Comparison of ENCODE assay signal across 9 cellular contexts in genomic region chr1:22184892-22185612, GRCh38. TPM values are rescaled to one million over a fixed set of nuclear protein-coding genes. Genes with fewer than 3 reads are reported as not detected.
DNase-seq lines count a peak whose midpoint lies in the region; ATAC-seq and TF ChIP-seq lines count a peak whose summit lies in the region.
"Had no signal": no experiment of that assay in that cellular context is flagged by ENCODE, and none has a peak within 500 bp of the region (broad histone marks: within the 10 kb centered on the region; RNA-seq: fewer than 3 reads in every experiment).

No MANE protein-coding gene starts in this region.

- H3K79me2 ChIP-seq in SK-N-SH (ENCODE audit: insufficient read depth) = no peaks in the 10 kb centered on the region

- H3K4me1 ChIP-seq in SK-N-SH (ENCODE audit: control insufficient read depth in 1 of 2, insufficient read depth in 2 of 2, low read depth in 1 of 2, low read length in 1 of 2) (no peaks in the 10 kb centered on the region), stomach (no peaks in the 10 kb centered on the region), heart left ventricle (no peaks in the 10 kb centered on the region)
- H3K4me1 ChIP-seq: right atrium auricular region had no signal

- H3K4me3 ChIP-seq in SK-N-SH (ENCODE audit: low read depth in 2 of 2, low read length in 1 of 2) = no peak overlapping the region
- H3K4me3 ChIP-seq in stomach = no peak overlapping the region
- H3K4me3 ChIP-seq in heart left ventricle = no peak overlapping the region
- H3K4me3 ChIP-seq: right atrium auricular region had no signal

- H3K9me2 ChIP-seq in SK-N-SH = no peaks in the 10 kb centered on the region

- H3F3A ChIP-seq in SK-N-SH (replicated peaks; ENCODE audit: insufficient read depth) = no peaks in the 10 kb centered on the region

- intact Hi-C loops in stomach (cut with DNase I; ENCODE audit: low total_unique reads) (no loop called here), heart left ventricle (cut with DNase I) (no loop called here)

- no peak for TF ChIP-seq RAD21 in SK-N-SH (IDR thresholded peaks at IDR 0.05; ENCODE audit: low read length)

- H3K9ac ChIP-seq in SK-N-SH = no peak overlapping the region

- no peaks in the 10 kb centered on the region for H4K20me1 ChIP-seq in SK-N-SH (ENCODE audit: insufficient read depth)

- DNase-seq in SK-N-SH = peak; percentile 40
- peak; percentile 41 to 47 for DNase-seq in NCI-H446 (lab: John Stamatoyannopoulos, UW)
- DNase-seq in ecto neural progenitor cell (ENCODE audit: low spot score) = peak; percentile 66
- peak; percentile 29 for DNase-seq in stomach
- no peak for DNase-seq in GM10266 (ENCODE audit: extremely low spot score)
- no peak for DNase-seq in heart left ventricle

- ATAC-seq in SK-N-SH treated with all-trans-retinoic acid at 6 μM for 48 hours = no peak
- ATAC-seq in GM18511 (IDR thresholded peaks at IDR 0.05; ENCODE audit: unreplicated experiment) = no peak
- no peak for ATAC-seq in heart left ventricle

- H3K9me3 ChIP-seq in SK-N-SH (no peaks in the 10 kb centered on the region), stomach (no peaks in the 10 kb centered on the region), heart left ventricle (no peaks in the 10 kb centered on the region)
- H3K9me3 ChIP-seq: right atrium auricular region had no signal

- no peak for TF ChIP-seq EP300 in SK-N-SH (IDR thresholded peaks at IDR 0.05; ENCODE audit: borderline replicate concordance in 1 of 2, low read depth in 1 of 2, low read length in 1 of 2)
- TF ChIP-seq EP300 in stomach (IDR thresholded peaks at IDR 0.05) = no peak

- TF ChIP-seq CTCF in SK-N-SH (IDR thresholded peaks at IDR 0.05) (no peak), stomach (IDR thresholded peaks at IDR 0.05) (no peak), GM10266 (IDR thresholded peaks at IDR 0.05; ENCODE audit: control insufficient read depth, insufficient read depth, low read depth, missing control alignments) (no peak), heart left ventricle (IDR thresholded peaks at IDR 0.05) (no peak)

- H3K36me3 ChIP-seq in SK-N-SH (replicated peaks in 1 of 2; ENCODE audit: control insufficient read depth in 1 of 2, insufficient read depth in 2 of 2, low read length in 1 of 2) = no peaks in the 10 kb centered on the region
- no peaks in the 10 kb centered on the region for H3K36me3 ChIP-seq in stomach
- H3K36me3 ChIP-seq in heart left ventricle = no peaks in the 10 kb centered on the region
- H3K36me3 ChIP-seq: right atrium auricular region had no signal

- H2AFZ ChIP-seq in SK-N-SH (ENCODE audit: low read depth) = no peak overlapping the region

- CTCF ChIA-PET in SK-N-SH (lab: Yijun Ruan, JAX) = interaction anchor here (1.3 kb wide), 1 partner anchor 17 kb away, joined by 3 read pairs; no protein-coding TSS in a partner anchor

- no peak overlapping the region for H3K4me2 ChIP-seq in SK-N-SH

- POLR2A ChIA-PET in SK-N-SH (lab: Yijun Ruan, JAX) = no interaction called here

- no peak overlapping the region for H3K27ac ChIP-seq in SK-N-SH (ENCODE audit: low read depth in 2 of 2, low read length in 1 of 2)
- no peak overlapping the region for H3K27ac ChIP-seq in stomach
- H3K27ac ChIP-seq in heart left ventricle = no peak overlapping the region
- H3K27ac ChIP-seq: right atrium auricular region had no signal

- TF ChIP-seq POLR2A in stomach (IDR thresholded peaks at IDR 0.05) (no peak), heart left ventricle (IDR thresholded peaks at IDR 0.05) (no peak)

- WGBS in SK-N-SH (ENCODE audit: low lambda C conversion rate) = 49% methylated on average over 18 of the region's 21 CpGs
- WGBS in stomach, 5 donors = 39 to 48% (median 41%) methylated on average over 14 to 21 of the region's 21 CpGs
- 34 to 54% (median 40%) methylated on average over 12 to 21 of the region's 21 CpGs for WGBS in heart left ventricle, 4 donors

- H3K27me3 ChIP-seq in SK-N-SH (ENCODE audit: insufficient read depth) = peaks cover 5% of the 10 kb centered on the region; the same call in 1 of the 2 replicates
- peaks cover 0 to 48% (median 0%) of the 10 kb centered on the region in 3 donors for H3K27me3 ChIP-seq in stomach
- H3K27me3 ChIP-seq in heart left ventricle = peaks cover 0 to 58% (median 8%) of the 10 kb centered on the region in 9 donors
- H3K27me3 ChIP-seq: right atrium auricular region had no signal

TF ChIP-seq in SK-N-SH, 30 proteins besides CTCF, POLR2A, EP300 and RAD21 (continues in another document):
- TF ChIP-seq POLR2AphosphoS5 (IDR thresholded peaks at IDR 0.05; ENCODE audit: low read depth, low read length) (no peak), RCOR1 (IDR thresholded peaks at IDR 0.05; ENCODE audit: low read length) (no peak), GATA2 (CRISPR knock-in tag; IDR thresholded peaks at IDR 0.05) (no peak), GABPA (IDR thresholded peaks at IDR 0.05; ENCODE audit: low read depth) (no peak), MXI1 (IDR thresholded peaks at IDR 0.05; ENCODE audit: low read depth, low read length) (no peak), IRF3 (IDR thresholded peaks at IDR 0.05; ENCODE audit: low read depth, low read length) (no peak), RFX5 (IDR thresholded peaks at IDR 0.05; ENCODE audit: low read length) (no peak), FOXJ3 (CRISPR knock-in tag; IDR thresholded peaks at IDR 0.05) (no peak), NRF1 (IDR thresholded peaks at IDR 0.05; ENCODE audit: low read depth, low read length) (no peak)

TF ChIP-seq in SK-N-SH treated with all-trans-retinoic acid at 6 μM for 48 hours, 23 proteins besides CTCF, POLR2A, EP300 and RAD21:
- TF ChIP-seq CSDC2 (CRISPR knock-in tag; IDR thresholded peaks at IDR 0.05) = no peak
- TF ChIP-seq, protein P1, sequence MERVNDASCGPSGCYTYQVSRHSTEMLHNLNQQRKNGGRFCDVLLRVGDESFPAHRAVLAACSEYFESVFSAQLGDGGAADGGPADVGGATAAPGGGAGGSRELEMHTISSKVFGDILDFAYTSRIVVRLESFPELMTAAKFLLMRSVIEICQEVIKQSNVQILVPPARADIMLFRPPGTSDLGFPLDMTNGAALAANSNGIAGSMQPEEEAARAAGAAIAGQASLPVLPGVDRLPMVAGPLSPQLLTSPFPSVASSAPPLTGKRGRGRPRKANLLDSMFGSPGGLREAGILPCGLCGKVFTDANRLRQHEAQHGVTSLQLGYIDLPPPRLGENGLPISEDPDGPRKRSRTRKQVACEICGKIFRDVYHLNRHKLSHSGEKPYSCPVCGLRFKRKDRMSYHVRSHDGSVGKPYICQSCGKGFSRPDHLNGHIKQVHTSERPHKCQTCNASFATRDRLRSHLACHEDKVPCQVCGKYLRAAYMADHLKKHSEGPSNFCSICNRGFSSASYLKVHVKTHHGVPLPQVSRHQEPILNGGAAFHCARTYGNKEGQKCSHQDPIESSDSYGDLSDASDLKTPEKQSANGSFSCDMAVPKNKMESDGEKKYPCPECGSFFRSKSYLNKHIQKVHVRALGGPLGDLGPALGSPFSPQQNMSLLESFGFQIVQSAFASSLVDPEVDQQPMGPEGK (CRISPR knock-in tag; IDR thresholded peaks at IDR 0.05; ENCODE audit: borderline replicate concordance) = no peak
- no peak for TF ChIP-seq GLIS3 (CRISPR knock-in tag; IDR thresholded peaks at IDR 0.05)
- no peak for TF ChIP-seq BACH2 (CRISPR knock-in tag; IDR thresholded peaks at IDR 0.05; ENCODE audit: borderline replicate concordance)
- no peak for TF ChIP-seq ARNTL (CRISPR knock-in tag; IDR thresholded peaks at IDR 0.05; ENCODE audit: borderline replicate concordance, low read depth)
- TF ChIP-seq, protein P2, sequence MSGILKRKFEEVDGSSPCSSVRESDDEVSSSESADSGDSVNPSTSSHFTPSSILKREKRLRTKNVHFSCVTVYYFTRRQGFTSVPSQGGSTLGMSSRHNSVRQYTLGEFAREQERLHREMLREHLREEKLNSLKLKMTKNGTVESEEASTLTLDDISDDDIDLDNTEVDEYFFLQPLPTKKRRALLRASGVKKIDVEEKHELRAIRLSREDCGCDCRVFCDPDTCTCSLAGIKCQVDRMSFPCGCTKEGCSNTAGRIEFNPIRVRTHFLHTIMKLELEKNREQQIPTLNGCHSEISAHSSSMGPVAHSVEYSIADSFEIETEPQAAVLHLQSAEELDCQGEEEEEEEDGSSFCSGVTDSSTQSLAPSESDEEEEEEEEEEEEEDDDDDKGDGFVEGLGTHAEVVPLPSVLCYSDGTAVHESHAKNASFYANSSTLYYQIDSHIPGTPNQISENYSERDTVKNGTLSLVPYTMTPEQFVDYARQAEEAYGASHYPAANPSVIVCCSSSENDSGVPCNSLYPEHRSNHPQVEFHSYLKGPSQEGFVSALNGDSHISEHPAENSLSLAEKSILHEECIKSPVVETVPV (CRISPR knock-in tag; IDR thresholded peaks at IDR 0.05) = no peak
- no peak for TF ChIP-seq TSHZ2 (CRISPR knock-in tag; IDR thresholded peaks at IDR 0.05)
- no peak for TF ChIP-seq TCF4 (CRISPR knock-in tag; IDR thresholded peaks at IDR 0.05; ENCODE audit: borderline replicate concordance)
TF ChIP-seq in SK-N-SH treated with all-trans-retinoic acid at 6 μM for 48 hours: peak in this region for 0.

RNA-seq across cellular contexts. Expression of gene WNT4, which starts 42.2 kb away (rescaled TPM):
- polyA plus RNA-seq in SK-N-SH (2012; rRNA removed) (0.03 and 0.08 TPM in 2 replicates), stomach (1 to 10 TPM; 4.5 to 10.0 (median 9.5) TPM), heart left ventricle (under 1 TPM; 0.04 to 0.07 TPM)
- 0.01 and 0.05 TPM in 2 replicates for polyA plus RNA-seq in SK-N-SH (2012; cell fraction: cytosol; rRNA removed)
- 0.02 and 0.23 TPM in 2 replicates for polyA plus RNA-seq in SK-N-SH (2012; cell fraction: nucleus; rRNA removed)
- total RNA-seq in stomach (1 to 10 TPM in 2 of 5 donors, under 1 TPM in 3; 0.58 to 5.4 (median 0.89) TPM), heart left ventricle (under 1 TPM in 6 of 9 donors, not detected in 3; 0.07 to 0.38 (median 0.09) TPM)

Comparison
In these comparisons a context has a peak if more than half of its experiments do, and no peak if none do; other contexts are left out.
1. DNase-seq: peak in SK-N-SH (single experiment), NCI-H446 (2 of 2), ecto neural progenitor cell (single experiment) and stomach (single experiment); none in GM10266 (single experiment) and heart left ventricle (0 of 5).
2. RNA of gene WNT4, which starts 42.2 kb away (polyA plus RNA-seq): 4.5 to 10.0 TPM in stomach; 0.04 to 0.07 TPM in heart left ventricle and 0.01 to 0.23 TPM in SK-N-SH; every median in the first group is over 4 times any median in the second.